Comparison of ENCODE assay signal across 1 cellular context in the genomic region with DNA sequence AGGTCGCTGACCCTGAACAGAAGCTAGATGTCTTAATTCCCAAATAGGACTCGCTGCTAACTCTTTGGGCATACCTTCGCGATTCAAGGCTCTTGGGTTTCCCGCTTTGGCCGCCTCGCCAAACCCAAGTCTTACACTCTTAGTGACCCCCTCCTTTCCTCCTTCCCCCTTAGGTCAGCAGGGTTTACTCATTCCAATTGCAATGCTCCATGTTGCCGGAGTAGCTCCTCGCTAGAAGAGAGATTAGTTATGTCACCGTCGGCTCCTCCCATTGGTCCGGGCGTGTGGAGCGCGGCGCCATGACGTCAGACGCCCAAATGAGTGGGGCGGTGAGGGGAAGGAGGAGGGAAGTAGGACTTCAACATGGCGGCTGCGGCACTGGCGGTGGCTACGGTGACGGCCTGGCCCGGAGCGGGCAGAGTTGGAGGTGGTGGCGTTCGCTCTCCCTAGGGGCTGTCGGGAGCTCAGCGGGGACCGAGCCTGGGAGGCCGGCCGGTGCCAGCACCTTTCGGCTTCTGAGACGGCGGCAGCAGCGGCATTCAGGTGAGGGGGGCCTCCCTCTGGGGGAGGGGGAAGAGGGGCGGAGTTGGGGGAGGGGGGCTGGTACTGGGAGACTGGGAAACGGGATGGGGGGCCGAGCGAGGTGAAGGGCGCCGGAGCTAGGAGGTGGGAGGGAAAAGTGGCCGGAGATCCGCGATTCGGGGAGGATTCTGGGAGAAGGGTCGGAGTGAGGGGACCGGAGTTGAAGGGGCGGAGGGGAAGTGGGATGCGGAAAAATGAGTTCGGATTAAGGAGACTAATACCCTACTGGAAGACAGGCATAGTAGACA.
TF ChIP-seq lines count a peak whose summit lies in the region.

A gene (plus strand): TSS at position 346 of the 830 bp plus-strand sequence. CDS start 41,872 bp downstream, outside the sequence.

TF ChIP-seq in K562, 482 proteins besides CTCF, POLR2A, EP300 and RAD21 (continued from another document and continues in another):
- TF ChIP-seq, protein P1, sequence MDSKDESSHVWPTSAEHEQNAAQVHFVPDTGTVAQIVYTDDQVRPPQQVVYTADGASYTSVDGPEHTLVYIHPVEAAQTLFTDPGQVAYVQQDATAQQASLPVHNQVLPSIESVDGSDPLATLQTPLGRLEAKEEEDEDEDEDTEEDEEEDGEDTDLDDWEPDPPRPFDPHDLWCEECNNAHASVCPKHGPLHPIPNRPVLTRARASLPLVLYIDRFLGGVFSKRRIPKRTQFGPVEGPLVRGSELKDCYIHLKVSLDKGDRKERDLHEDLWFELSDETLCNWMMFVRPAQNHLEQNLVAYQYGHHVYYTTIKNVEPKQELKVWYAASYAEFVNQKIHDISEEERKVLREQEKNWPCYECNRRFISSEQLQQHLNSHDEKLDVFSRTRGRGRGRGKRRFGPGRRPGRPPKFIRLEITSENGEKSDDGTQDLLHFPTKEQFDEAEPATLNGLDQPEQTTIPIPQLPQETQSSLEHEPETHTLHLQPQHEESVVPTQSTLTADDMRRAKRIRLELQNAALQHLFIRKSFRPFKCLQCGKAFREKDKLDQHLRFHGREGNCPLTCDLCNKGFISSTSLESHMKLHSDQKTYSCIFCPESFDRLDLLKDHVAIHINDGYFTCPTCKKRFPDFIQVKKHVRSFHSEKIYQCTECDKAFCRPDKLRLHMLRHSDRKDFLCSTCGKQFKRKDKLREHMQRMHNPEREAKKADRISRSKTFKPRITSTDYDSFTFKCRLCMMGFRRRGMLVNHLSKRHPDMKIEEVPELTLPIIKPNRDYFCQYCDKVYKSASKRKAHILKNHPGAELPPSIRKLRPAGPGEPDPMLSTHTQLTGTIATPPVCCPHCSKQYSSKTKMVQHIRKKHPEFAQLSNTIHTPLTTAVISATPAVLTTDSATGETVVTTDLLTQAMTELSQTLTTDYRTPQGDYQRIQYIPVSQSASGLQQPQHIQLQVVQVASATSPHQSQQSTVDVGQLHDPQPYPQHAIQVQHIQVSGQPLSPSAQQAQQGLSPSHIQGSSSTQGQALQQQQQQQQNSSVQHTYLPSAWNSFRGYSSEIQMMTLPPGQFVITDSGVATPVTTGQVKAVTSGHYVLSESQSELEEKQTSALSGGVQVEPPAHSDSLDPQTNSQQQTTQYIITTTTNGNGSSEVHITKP (IDR thresholded peaks at IDR 0.05; ENCODE audit: partially characterized antibody), result peak; percentile 13
- TF ChIP-seq SMAD3 (CRISPR knock-in tag; conservative IDR thresholded peaks at IDR 0.05), result no peak
- TF ChIP-seq FOXK2 (conservative IDR thresholded peaks at IDR 0.05 in 1 of 2, IDR thresholded peaks at IDR 0.05 in 1 of 2; ENCODE audit: low read depth in 2 of 2), result peak; percentile 66 to 71; a peak in 3 of 4 replicates
- TF ChIP-seq RBM15 (IDR thresholded peaks at IDR 0.05; ENCODE audit: insufficient read depth, low read length), result no peak
- 0 out of 2 replicates have a peak, but pooled peaks have one; percentile 22 for TF ChIP-seq ZBTB1 (CRISPR knock-in tag; IDR thresholded peaks at IDR 0.05; ENCODE audit: borderline replicate concordance, low read depth)
- TF ChIP-seq KLF16 (IDR thresholded peaks at IDR 0.05), result no peak
- TF ChIP-seq XRCC4 (IDR thresholded peaks at IDR 0.05; ENCODE audit: extremely low read depth, insufficient read depth, insufficient read length), result no peak
- no peak; the same call in none of the 2 replicates for TF ChIP-seq NBN (IDR thresholded peaks at IDR 0.05; ENCODE audit: low read depth)
- peak; percentile 96 for TF ChIP-seq CREM (IDR thresholded peaks at IDR 0.05; ENCODE audit: low read depth)
- no peak for TF ChIP-seq HDAC2 (IDR thresholded peaks at IDR 0.05)
- TF ChIP-seq RBM14 (IDR thresholded peaks at IDR 0.05; ENCODE audit: borderline replicate concordance, insufficient read depth, low read depth, low read length), result no peak
- TF ChIP-seq HCFC1 (IDR thresholded peaks at IDR 0.05; ENCODE audit: low read depth, low read length), result no peak; the same call in 1 of the 2 replicates
- TF ChIP-seq KLF13 (tag; IDR thresholded peaks at IDR 0.05; ENCODE audit: borderline replicate concordance, low read depth), result no peak
- no peak for TF ChIP-seq CTBP1 (IDR thresholded peaks at IDR 0.05; ENCODE audit: borderline replicate concordance)
- peak; percentile 91; the same call in 1 of the 2 replicates for TF ChIP-seq KAT7 (CRISPR knock-in tag; IDR thresholded peaks at IDR 0.05; ENCODE audit: borderline replicate concordance)
- no peak for TF ChIP-seq CBFA2T2 (conservative IDR thresholded peaks at IDR 0.05)
- peak; percentile 44; the same call in 1 of the 2 replicates for TF ChIP-seq ZNF444 (CRISPR knock-in tag; IDR thresholded peaks at IDR 0.05)
- TF ChIP-seq RBM22 (IDR thresholded peaks at IDR 0.05; ENCODE audit: low read depth, low read length, poor library complexity, severe bottlenecking), result no peak
- TF ChIP-seq SRF (CRISPR knock-in tag; IDR thresholded peaks at IDR 0.05), result 0 out of 4 replicates have a peak, but pooled peaks of 1 of the 2 experiments have one; percentile 37
- TF ChIP-seq ZNF561 (CRISPR knock-in tag; conservative IDR thresholded peaks at IDR 0.05), result no peak
- TF ChIP-seq LCOR (CRISPR knock-in tag; IDR thresholded peaks at IDR 0.05), result peak; percentile 89
- TF ChIP-seq, protein P2, sequence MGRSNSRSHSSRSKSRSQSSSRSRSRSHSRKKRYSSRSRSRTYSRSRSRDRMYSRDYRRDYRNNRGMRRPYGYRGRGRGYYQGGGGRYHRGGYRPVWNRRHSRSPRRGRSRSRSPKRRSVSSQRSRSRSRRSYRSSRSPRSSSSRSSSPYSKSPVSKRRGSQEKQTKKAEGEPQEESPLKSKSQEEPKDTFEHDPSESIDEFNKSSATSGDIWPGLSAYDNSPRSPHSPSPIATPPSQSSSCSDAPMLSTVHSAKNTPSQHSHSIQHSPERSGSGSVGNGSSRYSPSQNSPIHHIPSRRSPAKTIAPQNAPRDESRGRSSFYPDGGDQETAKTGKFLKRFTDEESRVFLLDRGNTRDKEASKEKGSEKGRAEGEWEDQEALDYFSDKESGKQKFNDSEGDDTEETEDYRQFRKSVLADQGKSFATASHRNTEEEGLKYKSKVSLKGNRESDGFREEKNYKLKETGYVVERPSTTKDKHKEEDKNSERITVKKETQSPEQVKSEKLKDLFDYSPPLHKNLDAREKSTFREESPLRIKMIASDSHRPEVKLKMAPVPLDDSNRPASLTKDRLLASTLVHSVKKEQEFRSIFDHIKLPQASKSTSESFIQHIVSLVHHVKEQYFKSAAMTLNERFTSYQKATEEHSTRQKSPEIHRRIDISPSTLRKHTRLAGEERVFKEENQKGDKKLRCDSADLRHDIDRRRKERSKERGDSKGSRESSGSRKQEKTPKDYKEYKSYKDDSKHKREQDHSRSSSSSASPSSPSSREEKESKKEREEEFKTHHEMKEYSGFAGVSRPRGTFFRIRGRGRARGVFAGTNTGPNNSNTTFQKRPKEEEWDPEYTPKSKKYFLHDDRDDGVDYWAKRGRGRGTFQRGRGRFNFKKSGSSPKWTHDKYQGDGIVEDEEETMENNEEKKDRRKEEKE (IDR thresholded peaks at IDR 0.05; ENCODE audit: borderline replicate concordance in 1 of 2, control insufficient read depth in 1 of 2, low read depth in 2 of 2, low read length in 1 of 2), result no peak
- TF ChIP-seq, protein P3, sequence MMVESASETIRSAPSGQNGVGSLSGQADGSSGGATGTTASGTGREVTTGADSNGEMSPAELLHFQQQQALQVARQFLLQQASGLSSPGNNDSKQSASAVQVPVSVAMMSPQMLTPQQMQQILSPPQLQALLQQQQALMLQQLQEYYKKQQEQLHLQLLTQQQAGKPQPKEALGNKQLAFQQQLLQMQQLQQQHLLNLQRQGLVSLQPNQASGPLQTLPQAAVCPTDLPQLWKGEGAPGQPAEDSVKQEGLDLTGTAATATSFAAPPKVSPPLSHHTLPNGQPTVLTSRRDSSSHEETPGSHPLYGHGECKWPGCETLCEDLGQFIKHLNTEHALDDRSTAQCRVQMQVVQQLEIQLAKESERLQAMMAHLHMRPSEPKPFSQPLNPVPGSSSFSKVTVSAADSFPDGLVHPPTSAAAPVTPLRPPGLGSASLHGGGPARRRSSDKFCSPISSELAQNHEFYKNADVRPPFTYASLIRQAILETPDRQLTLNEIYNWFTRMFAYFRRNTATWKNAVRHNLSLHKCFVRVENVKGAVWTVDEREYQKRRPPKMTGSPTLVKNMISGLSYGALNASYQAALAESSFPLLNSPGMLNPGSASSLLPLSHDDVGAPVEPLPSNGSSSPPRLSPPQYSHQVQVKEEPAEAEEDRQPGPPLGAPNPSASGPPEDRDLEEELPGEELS (CRISPR knock-in tag; IDR thresholded peaks at IDR 0.05; ENCODE audit: borderline replicate concordance), result no peak
- no peak for TF ChIP-seq SAP30 (IDR thresholded peaks at IDR 0.05; ENCODE audit: borderline replicate concordance, insufficient read depth, low read depth, low read length, poor library complexity, severe bottlenecking)
- TF ChIP-seq ZNF282 (CRISPR knock-in tag; IDR thresholded peaks at IDR 0.05), result no peak
- TF ChIP-seq ZNF133 (CRISPR knock-in tag; IDR thresholded peaks at IDR 0.05), result no peak
- TF ChIP-seq MCM5 (IDR thresholded peaks at IDR 0.05; ENCODE audit: low read depth), result no peak
- TF ChIP-seq, protein P4, sequence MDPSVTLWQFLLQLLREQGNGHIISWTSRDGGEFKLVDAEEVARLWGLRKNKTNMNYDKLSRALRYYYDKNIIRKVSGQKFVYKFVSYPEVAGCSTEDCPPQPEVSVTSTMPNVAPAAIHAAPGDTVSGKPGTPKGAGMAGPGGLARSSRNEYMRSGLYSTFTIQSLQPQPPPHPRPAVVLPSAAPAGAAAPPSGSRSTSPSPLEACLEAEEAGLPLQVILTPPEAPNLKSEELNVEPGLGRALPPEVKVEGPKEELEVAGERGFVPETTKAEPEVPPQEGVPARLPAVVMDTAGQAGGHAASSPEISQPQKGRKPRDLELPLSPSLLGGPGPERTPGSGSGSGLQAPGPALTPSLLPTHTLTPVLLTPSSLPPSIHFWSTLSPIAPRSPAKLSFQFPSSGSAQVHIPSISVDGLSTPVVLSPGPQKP (CRISPR knock-in tag; IDR thresholded peaks at IDR 0.05), result no peak
- TF ChIP-seq FOXK1 (CRISPR knock-in tag; IDR thresholded peaks at IDR 0.05; ENCODE audit: borderline replicate concordance), result no peak
- TF ChIP-seq, protein P5, sequence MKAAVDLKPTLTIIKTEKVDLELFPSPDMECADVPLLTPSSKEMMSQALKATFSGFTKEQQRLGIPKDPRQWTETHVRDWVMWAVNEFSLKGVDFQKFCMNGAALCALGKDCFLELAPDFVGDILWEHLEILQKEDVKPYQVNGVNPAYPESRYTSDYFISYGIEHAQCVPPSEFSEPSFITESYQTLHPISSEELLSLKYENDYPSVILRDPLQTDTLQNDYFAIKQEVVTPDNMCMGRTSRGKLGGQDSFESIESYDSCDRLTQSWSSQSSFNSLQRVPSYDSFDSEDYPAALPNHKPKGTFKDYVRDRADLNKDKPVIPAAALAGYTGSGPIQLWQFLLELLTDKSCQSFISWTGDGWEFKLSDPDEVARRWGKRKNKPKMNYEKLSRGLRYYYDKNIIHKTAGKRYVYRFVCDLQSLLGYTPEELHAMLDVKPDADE (conservative IDR thresholded peaks at IDR 0.05; ENCODE audit: control insufficient read depth, low read depth, low read length), result no peak
- TF ChIP-seq, protein P6, sequence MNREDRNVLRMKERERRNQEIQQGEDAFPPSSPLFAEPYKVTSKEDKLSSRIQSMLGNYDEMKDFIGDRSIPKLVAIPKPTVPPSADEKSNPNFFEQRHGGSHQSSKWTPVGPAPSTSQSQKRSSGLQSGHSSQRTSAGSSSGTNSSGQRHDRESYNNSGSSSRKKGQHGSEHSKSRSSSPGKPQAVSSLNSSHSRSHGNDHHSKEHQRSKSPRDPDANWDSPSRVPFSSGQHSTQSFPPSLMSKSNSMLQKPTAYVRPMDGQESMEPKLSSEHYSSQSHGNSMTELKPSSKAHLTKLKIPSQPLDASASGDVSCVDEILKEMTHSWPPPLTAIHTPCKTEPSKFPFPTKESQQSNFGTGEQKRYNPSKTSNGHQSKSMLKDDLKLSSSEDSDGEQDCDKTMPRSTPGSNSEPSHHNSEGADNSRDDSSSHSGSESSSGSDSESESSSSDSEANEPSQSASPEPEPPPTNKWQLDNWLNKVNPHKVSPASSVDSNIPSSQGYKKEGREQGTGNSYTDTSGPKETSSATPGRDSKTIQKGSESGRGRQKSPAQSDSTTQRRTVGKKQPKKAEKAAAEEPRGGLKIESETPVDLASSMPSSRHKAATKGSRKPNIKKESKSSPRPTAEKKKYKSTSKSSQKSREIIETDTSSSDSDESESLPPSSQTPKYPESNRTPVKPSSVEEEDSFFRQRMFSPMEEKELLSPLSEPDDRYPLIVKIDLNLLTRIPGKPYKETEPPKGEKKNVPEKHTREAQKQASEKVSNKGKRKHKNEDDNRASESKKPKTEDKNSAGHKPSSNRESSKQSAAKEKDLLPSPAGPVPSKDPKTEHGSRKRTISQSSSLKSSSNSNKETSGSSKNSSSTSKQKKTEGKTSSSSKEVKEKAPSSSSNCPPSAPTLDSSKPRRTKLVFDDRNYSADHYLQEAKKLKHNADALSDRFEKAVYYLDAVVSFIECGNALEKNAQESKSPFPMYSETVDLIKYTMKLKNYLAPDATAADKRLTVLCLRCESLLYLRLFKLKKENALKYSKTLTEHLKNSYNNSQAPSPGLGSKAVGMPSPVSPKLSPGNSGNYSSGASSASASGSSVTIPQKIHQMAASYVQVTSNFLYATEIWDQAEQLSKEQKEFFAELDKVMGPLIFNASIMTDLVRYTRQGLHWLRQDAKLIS (CRISPR knock-in tag; IDR thresholded peaks at IDR 0.05), result peak; percentile 91
- peak; percentile 91 for TF ChIP-seq TAF1 (IDR thresholded peaks at IDR 0.05; ENCODE audit: control insufficient read depth, extremely low read depth, insufficient read depth, low read length, severe bottlenecking)
- no peak for TF ChIP-seq ZNF57 (CRISPR knock-in tag; IDR thresholded peaks at IDR 0.05)
- no peak for TF ChIP-seq GTF2F1 (IDR thresholded peaks at IDR 0.05; ENCODE audit: low read depth, low read length)
- peak; percentile 39; the same call in 1 of the 2 replicates for TF ChIP-seq NCOA6 (IDR thresholded peaks at IDR 0.05)
- TF ChIP-seq PHB (CRISPR knock-in tag; IDR thresholded peaks at IDR 0.05), result no peak
- TF ChIP-seq RBFOX2 (IDR thresholded peaks at IDR 0.05; ENCODE audit: low read depth, low read length), result peak; percentile 93
- TF ChIP-seq, protein P7, sequence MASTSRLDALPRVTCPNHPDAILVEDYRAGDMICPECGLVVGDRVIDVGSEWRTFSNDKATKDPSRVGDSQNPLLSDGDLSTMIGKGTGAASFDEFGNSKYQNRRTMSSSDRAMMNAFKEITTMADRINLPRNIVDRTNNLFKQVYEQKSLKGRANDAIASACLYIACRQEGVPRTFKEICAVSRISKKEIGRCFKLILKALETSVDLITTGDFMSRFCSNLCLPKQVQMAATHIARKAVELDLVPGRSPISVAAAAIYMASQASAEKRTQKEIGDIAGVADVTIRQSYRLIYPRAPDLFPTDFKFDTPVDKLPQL (IDR thresholded peaks at IDR 0.05; ENCODE audit: extremely low read depth, insufficient read length), result peak; percentile 23
- TF ChIP-seq, protein P8, sequence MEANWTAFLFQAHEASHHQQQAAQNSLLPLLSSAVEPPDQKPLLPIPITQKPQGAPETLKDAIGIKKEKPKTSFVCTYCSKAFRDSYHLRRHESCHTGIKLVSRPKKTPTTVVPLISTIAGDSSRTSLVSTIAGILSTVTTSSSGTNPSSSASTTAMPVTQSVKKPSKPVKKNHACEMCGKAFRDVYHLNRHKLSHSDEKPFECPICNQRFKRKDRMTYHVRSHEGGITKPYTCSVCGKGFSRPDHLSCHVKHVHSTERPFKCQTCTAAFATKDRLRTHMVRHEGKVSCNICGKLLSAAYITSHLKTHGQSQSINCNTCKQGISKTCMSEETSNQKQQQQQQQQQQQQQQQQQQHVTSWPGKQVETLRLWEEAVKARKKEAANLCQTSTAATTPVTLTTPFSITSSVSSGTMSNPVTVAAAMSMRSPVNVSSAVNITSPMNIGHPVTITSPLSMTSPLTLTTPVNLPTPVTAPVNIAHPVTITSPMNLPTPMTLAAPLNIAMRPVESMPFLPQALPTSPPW (CRISPR knock-in tag; IDR thresholded peaks at IDR 0.05), result peak; percentile 88
- TF ChIP-seq TAF15 (IDR thresholded peaks at IDR 0.05; ENCODE audit: low read depth, low read length), result no peak
